ENCODE assay signal across 17 cellular contexts in the genomic region with DNA sequence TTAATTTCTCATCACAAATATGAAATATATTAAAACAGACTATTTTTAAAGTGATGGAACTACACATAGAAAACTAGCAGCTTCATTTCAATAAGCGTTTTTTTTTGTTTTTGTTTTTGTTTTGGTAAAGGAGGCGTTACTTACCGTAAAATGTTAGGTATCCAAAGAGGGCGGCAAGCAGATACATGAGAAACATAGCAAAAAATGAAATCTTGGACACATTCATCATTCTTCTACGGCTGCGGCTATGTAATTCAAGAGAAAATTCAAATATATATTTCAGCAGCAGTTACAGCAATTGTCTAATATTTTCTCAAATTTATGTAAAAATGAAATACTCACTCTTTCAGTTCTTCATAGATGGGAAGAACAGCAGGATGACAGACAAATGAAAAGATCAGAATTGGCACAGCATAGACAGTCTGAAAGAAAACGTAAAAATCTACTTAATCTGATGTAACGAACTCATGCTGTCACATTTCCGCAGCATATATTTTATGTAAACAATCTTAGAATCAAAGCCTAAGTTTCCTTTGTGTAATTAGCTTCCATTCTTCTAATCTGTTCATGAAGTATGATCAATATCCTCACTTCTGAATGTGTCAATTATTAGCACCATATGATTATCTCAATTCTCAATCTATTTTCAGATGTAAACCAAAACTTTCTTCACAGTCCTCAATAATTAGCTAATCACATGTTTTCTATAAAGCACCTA. TPM values are rescaled to one million over a fixed set of nuclear protein-coding genes. Genes with fewer than 3 reads are reported as not detected.
DNase-seq lines count a peak whose midpoint lies in the region; ATAC-seq and TF ChIP-seq lines count a peak whose summit lies in the region.
"Had no signal": no experiment of that assay in that cellular context is flagged by ENCODE, and none has a peak within 500 bp of the region (broad histone marks: within the 10 kb centered on the region; RNA-seq: fewer than 3 reads in every experiment).

No MANE protein-coding gene starts in this region.

- 92% methylated on average over 9 of the region's 9 CpGs for WGBS in hepatocyte (ENCODE audit: low lambda C conversion rate, missing lambda C conversion rate)

- TF ChIP-seq CTCF in activated B cell treated with CpG ODN at 0.5 μM for 24 hours (IDR thresholded peaks at IDR 0.05), result no peak
- no peak for TF ChIP-seq CTCF in hepatocyte (IDR thresholded peaks at IDR 0.05; ENCODE audit: poor library complexity)

- DNase-seq in activated naive CD4-positive, alpha-beta T cell treated with anti-CD3 and anti-CD28 coated beads for 36 hours, result no peak
- DNase-seq in activated naive CD4-positive, alpha-beta T cell treated with anti-CD3 and anti-CD28 coated beads, Interleukin-2, amount 10 ng/mL, durations not matched to agents 7 days and 5 days, result no peak
- DNase-seq in activated B cell treated with CpG ODN at 0.5 μM for 24 hours (no peak), hepatocyte (ENCODE audit: low spot score) (no peak), posterior cingulate gyrus (no peak)
- DNase-seq in activated CD4-positive, CD25-positive, alpha-beta regulatory T cell (lab: John Stamatoyannopoulos, UW), result no peak
- DNase-seq: ACHN; activated naive CD4-positive, alpha-beta T cell treated with Interleukin-2 at 50 U/mL for 16 hours; caudate nucleus; heart left ventricle; NCI-H2081 treated with DMSO at 0.1 percent for 48 hours; NCI-H774; sigmoid colon had no signal

- H3K4me1 ChIP-seq in hepatocyte (ENCODE audit: insufficient read depth), result peaks cover 45% of the 10 kb centered on the region
- H3K4me1 ChIP-seq in subcutaneous abdominal adipose tissue (ENCODE audit: control insufficient read depth in 5 of 5, insufficient read depth in 5 of 5, low read length in 5 of 5), result peaks cover 7 to 52% (median 45%) of the 10 kb centered on the region in 5 donors

- no peaks in the 10 kb centered on the region for H3K9me3 Mint-ChIP-seq in activated naive CD4-positive, alpha-beta T cell treated with anti-CD3 and anti-CD28 coated beads for 36 hours
- H3K9me3 Mint-ChIP-seq in activated naive CD4-positive, alpha-beta T cell treated with anti-CD3 and anti-CD28 coated beads, Interleukin-2, amount 10 ng/mL, durations not matched to agents 7 days and 5 days, result no peaks in the 10 kb centered on the region
- H3K9me3 Mint-ChIP-seq in activated B cell treated with CpG ODN at 0.5 μM for 24 hours, result no peaks in the 10 kb centered on the region
- H3K9me3 Mint-ChIP-seq: nephron had no signal

- no peak overlapping the region for H3K9ac ChIP-seq in subcutaneous abdominal adipose tissue (ENCODE audit: low read length in 5 of 5)

- H3K27ac ChIP-seq in hepatocyte (peak overlapping the region; percentile 14), subcutaneous abdominal adipose tissue (ENCODE audit: low read depth, low read length) (peak overlapping the region; percentile 99)

- H4K20me1 ChIP-seq in hepatocyte (ENCODE audit: insufficient read depth, poor library complexity, severe bottlenecking), result peaks cover 100% of the 10 kb centered on the region

- peaks cover 83% of the 10 kb centered on the region for H3K36me3 Mint-ChIP-seq in activated naive CD4-positive, alpha-beta T cell treated with anti-CD3 and anti-CD28 coated beads for 36 hours (ENCODE audit: low read depth)
- peaks cover 83% of the 10 kb centered on the region for H3K36me3 Mint-ChIP-seq in activated naive CD4-positive, alpha-beta T cell treated with anti-CD3 and anti-CD28 coated beads, Interleukin-2, amount 10 ng/mL, durations not matched to agents 7 days and 5 days
- peaks cover 89% of the 10 kb centered on the region for H3K36me3 Mint-ChIP-seq in activated B cell treated with CpG ODN at 0.5 μM for 24 hours (ENCODE audit: low read depth)

- intact Hi-C loops in activated naive CD4-positive, alpha-beta T cell treated with anti-CD3 and anti-CD28 coated beads for 36 hours (cut with micrococcal nuclease), result no loop called here
- intact Hi-C loops in activated B cell treated with CpG ODN at 0.5 μM for 24 hours (cut with micrococcal nuclease) (loop anchor here (5.0 kb wide), 1 partner anchor 236 kb away; no protein-coding TSS in a partner anchor), posterior cingulate gyrus (cut with DNase I) (loop anchor here (10.0 kb wide), 2 partner anchors 229 to 571 kb away; no protein-coding TSS in a partner anchor)

- H3K4me3 Mint-ChIP-seq in activated naive CD4-positive, alpha-beta T cell treated with anti-CD3 and anti-CD28 coated beads for 36 hours, result no peak overlapping the region
- H3K4me3 Mint-ChIP-seq in activated naive CD4-positive, alpha-beta T cell treated with anti-CD3 and anti-CD28 coated beads, Interleukin-2, amount 10 ng/mL, durations not matched to agents 7 days and 5 days, result no peak overlapping the region
- H3K4me3 Mint-ChIP-seq in activated B cell treated with CpG ODN at 0.5 μM for 24 hours, result no peak overlapping the region
- H3K4me3 Mint-ChIP-seq: nephron had no signal

- H3K4me1 Mint-ChIP-seq in activated naive CD4-positive, alpha-beta T cell treated with anti-CD3 and anti-CD28 coated beads for 36 hours (ENCODE audit: low read depth), result peaks cover 67% of the 10 kb centered on the region
- peaks cover 82% of the 10 kb centered on the region for H3K4me1 Mint-ChIP-seq in activated naive CD4-positive, alpha-beta T cell treated with anti-CD3 and anti-CD28 coated beads, Interleukin-2, amount 10 ng/mL, durations not matched to agents 7 days and 5 days
- H3K4me1 Mint-ChIP-seq in activated B cell treated with CpG ODN at 0.5 μM for 24 hours, result peaks cover 68% of the 10 kb centered on the region

- no peaks in the 10 kb centered on the region for H3K9me3 ChIP-seq in hepatocyte (ENCODE audit: low read depth)
- no peaks in the 10 kb centered on the region for H3K9me3 ChIP-seq in subcutaneous abdominal adipose tissue (ENCODE audit: control insufficient read depth in 5 of 5, low read length in 5 of 5)
- H3K9me3 ChIP-seq: heart left ventricle, sigmoid colon had no signal

- H3K4me3 ChIP-seq in hepatocyte (no peak overlapping the region), subcutaneous abdominal adipose tissue (ENCODE audit: low read depth in 1 of 5, low read length in 5 of 5) (no peak overlapping the region)

- H3K27me3 Mint-ChIP-seq in activated naive CD4-positive, alpha-beta T cell treated with anti-CD3 and anti-CD28 coated beads for 36 hours (ENCODE audit: low read depth), result no peaks in the 10 kb centered on the region
- no peaks in the 10 kb centered on the region for H3K27me3 Mint-ChIP-seq in activated naive CD4-positive, alpha-beta T cell treated with anti-CD3 and anti-CD28 coated beads, Interleukin-2, amount 10 ng/mL, durations not matched to agents 7 days and 5 days
- no peaks in the 10 kb centered on the region for H3K27me3 Mint-ChIP-seq in activated B cell treated with CpG ODN at 0.5 μM for 24 hours

- H2AFZ ChIP-seq in hepatocyte, result no peak overlapping the region

- peaks cover 46% of the 10 kb centered on the region for H3K79me2 ChIP-seq in hepatocyte

- H3K9me2 ChIP-seq in hepatocyte (replicated peaks; ENCODE audit: insufficient read depth), result no peaks in the 10 kb centered on the region

- CTCF ChIA-PET in activated naive CD4-positive, alpha-beta T cell treated with anti-CD3 and anti-CD28 coated beads for 36 hours (lab: Charles Lee), result interaction anchor here (0.7 to 2.0 kb wide), 3 partner anchors 239 to 301 kb away, joined by 4 to 18 read pairs (median 6); no protein-coding TSS in a partner anchor
- CTCF ChIA-PET in activated naive CD4-positive, alpha-beta T cell treated with anti-CD3 and anti-CD28 coated beads, Interleukin-2, amount 10 ng/mL, durations not matched to agents 7 days and 5 days (lab: Charles Lee), result interaction anchor here (0.6 to 2.5 kb wide), 3 partner anchors 10 to 316 kb away, joined by 3 to 7 read pairs (median 6); no protein-coding TSS in a partner anchor
- CTCF ChIA-PET in activated B cell treated with CpG ODN at 0.5 μM for 24 hours (lab: Charles Lee), result no interaction called here

- peak overlapping the region; percentile 43 for H3K4me2 ChIP-seq in hepatocyte

- peak overlapping the region; percentile 18 for H3K27ac Mint-ChIP-seq in activated naive CD4-positive, alpha-beta T cell treated with anti-CD3 and anti-CD28 coated beads for 36 hours
- no peak overlapping the region for H3K27ac Mint-ChIP-seq in activated naive CD4-positive, alpha-beta T cell treated with anti-CD3 and anti-CD28 coated beads, Interleukin-2, amount 10 ng/mL, durations not matched to agents 7 days and 5 days
- peak overlapping the region; percentile 35 for H3K27ac Mint-ChIP-seq in activated B cell treated with CpG ODN at 0.5 μM for 24 hours
- H3K27ac Mint-ChIP-seq: nephron had no signal

- ATAC-seq in activated B cell treated with CpG ODN at 0.5 μM for 24 hours (ENCODE audit: low read depth), result no peak
- ATAC-seq in HG02678 (IDR thresholded peaks at IDR 0.05; ENCODE audit: unreplicated experiment), result no peak
- ATAC-seq: Right ventricle myocardium inferior had no signal

- H3K36me3 ChIP-seq in hepatocyte (replicated peaks; ENCODE audit: insufficient read depth, low read depth), result peaks cover 31% of the 10 kb centered on the region
- H3K36me3 ChIP-seq in subcutaneous abdominal adipose tissue (ENCODE audit: control insufficient read depth in 5 of 5, insufficient read depth in 5 of 5, low read length in 5 of 5), result peaks cover 84 to 98% (median 97%) of the 10 kb centered on the region in 5 donors

- POLR2A ChIA-PET in activated B cell treated with CpG ODN at 0.5 μM for 24 hours (lab: Charles Lee), result interaction anchor here (0.6 to 2.2 kb wide), 4 partner anchors 8 to 256 kb away, joined by 3 to 6 read pairs (median 4); no protein-coding TSS in a partner anchor

- H3K27me3 ChIP-seq in hepatocyte (no peaks in the 10 kb centered on the region), subcutaneous abdominal adipose tissue (ENCODE audit: control insufficient read depth in 5 of 5, insufficient read depth in 4 of 5, low read length in 5 of 5) (no peaks in the 10 kb centered on the region)
- H3K27me3 ChIP-seq: heart left ventricle, sigmoid colon had no signal

RNA-seq across cellular contexts. Expression of a gene that starts 8.8 kb away (rescaled TPM):
- total RNA-seq in activated naive CD4-positive, alpha-beta T cell treated with anti-CD3 and anti-CD28 coated beads for 36 hours, result 100 to 1,000 TPM; 196 to 206 TPM
- total RNA-seq in activated B cell treated with CpG ODN at 0.5 μM for 24 hours (231 and 247 TPM in 2 replicates), hepatocyte (372 and 373 TPM in 2 replicates)
- 139 and 144 TPM in 2 replicates for polyA plus RNA-seq in hepatocyte
